Comparison of ENCODE assay signal across 1 cellular context in the genomic region with DNA sequence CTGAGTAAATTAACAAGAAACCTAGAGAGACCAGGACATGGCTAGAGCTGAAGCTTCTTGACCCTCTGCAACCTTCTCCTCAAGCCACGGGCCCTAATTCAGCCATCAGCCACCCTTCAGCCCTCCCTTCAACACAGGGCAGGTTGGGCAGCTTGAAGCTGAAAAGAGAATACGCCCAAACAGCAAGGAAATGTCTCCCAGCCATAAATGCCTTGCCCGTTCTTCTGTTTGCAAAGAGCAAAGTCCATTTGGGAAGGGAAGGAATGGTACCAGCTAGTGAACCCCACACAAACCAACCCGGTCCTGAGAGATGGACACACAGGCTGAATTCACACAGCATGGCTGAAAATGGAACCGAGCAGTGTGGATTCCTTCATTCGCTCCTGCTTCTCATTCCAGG.
TF ChIP-seq lines count a peak whose summit lies in the region.

No MANE protein-coding gene starts in this region.

TF ChIP-seq in A549, 52 proteins besides CTCF, POLR2A, EP300 and RAD21 (continued from another document):
- TF ChIP-seq PHF8 (IDR thresholded peaks at IDR 0.05; ENCODE audit: borderline replicate concordance, low read depth): no peak
- no peak for TF ChIP-seq CBX2 (IDR thresholded peaks at IDR 0.05; ENCODE audit: borderline replicate concordance, low read depth)
